ENCODE assay signal across 8 cellular contexts in genomic region chr20:36461600-36462439, GRCh38.
DNase-seq lines count a peak whose midpoint lies in the region; ATAC-seq and TF ChIP-seq lines count a peak whose summit lies in the region.

No MANE protein-coding gene starts in this region.

- H3K27me3 ChIP-seq in HUES48 (ENCODE audit: control insufficient read depth, insufficient read depth, low read length) (no peaks in the 10 kb centered on the region), layer of hippocampus (ENCODE audit: control insufficient read depth, insufficient read depth, low read length) (no peaks in the 10 kb centered on the region)

- DNase-seq in AG08395 (ENCODE audit: low spot score): peak; percentile 35
- DNase-seq in stimulated activated effector memory CD8-positive, alpha-beta T cell treated with anti-CD3 and anti-CD28 coated beads, Interleukin-12 subunit alpha, Interleukin-12 subunit beta, amount 100 ng/mL, for 72 hours (ENCODE audit: low spot score in 2 of 2): peak; percentile 14 to 76
- DNase-seq in omental fat pad (ENCODE audit: low spot score): no peak

- peak overlapping the region; percentile 98 for H3K4me3 Mint-ChIP-seq in stimulated activated effector memory CD8-positive, alpha-beta T cell treated with anti-CD3 and anti-CD28 coated beads, Interleukin-12 subunit alpha, Interleukin-12 subunit beta, amount 100 ng/mL, for 72 hours

- H3K27ac ChIP-seq in HUES48 (ENCODE audit: low read depth, low read length) (peak overlapping the region; percentile 61), VCaP (peak overlapping the region; percentile 95), cingulate gyrus (ENCODE audit: low read depth, low read length) (peak overlapping the region; percentile 92), layer of hippocampus (ENCODE audit: low read depth, low read length) (peak overlapping the region; percentile 84)

- H3K9me3 Mint-ChIP-seq in stimulated activated effector memory CD8-positive, alpha-beta T cell treated with anti-CD3 and anti-CD28 coated beads, Interleukin-12 subunit alpha, Interleukin-12 subunit beta, amount 100 ng/mL, for 72 hours: no peaks in the 10 kb centered on the region

- no peaks in the 10 kb centered on the region for H3K9me3 ChIP-seq in HUES48 (ENCODE audit: control insufficient read depth, insufficient read depth, low read length)

- peaks cover 20% of the 10 kb centered on the region for H3K36me3 Mint-ChIP-seq in stimulated activated effector memory CD8-positive, alpha-beta T cell treated with anti-CD3 and anti-CD28 coated beads, Interleukin-12 subunit alpha, Interleukin-12 subunit beta, amount 100 ng/mL, for 72 hours

- peaks cover 33% of the 10 kb centered on the region for H3K4me1 ChIP-seq in HUES48 (ENCODE audit: control insufficient read depth, insufficient read depth, low read length)

- peaks cover 58% of the 10 kb centered on the region for H3K4me1 Mint-ChIP-seq in stimulated activated effector memory CD8-positive, alpha-beta T cell treated with anti-CD3 and anti-CD28 coated beads, Interleukin-12 subunit alpha, Interleukin-12 subunit beta, amount 100 ng/mL, for 72 hours

- no peaks in the 10 kb centered on the region; the same call in 1 of the 2 replicates for H3K36me3 ChIP-seq in HUES48 (ENCODE audit: control insufficient read depth, insufficient read depth, low read length)

- peak overlapping the region; percentile 60 for H3K9ac ChIP-seq in HUES48 (ENCODE audit: low read depth, low read length)

- peak overlapping the region; percentile 85 for H3K4me3 ChIP-seq in HUES48 (ENCODE audit: low read depth, low read length)

- ATAC-seq in GM18517 (IDR thresholded peaks at IDR 0.05; ENCODE audit: unreplicated experiment) (peak; percentile 24), omental fat pad (ENCODE audit: low FRiP score) (no peak)
- peak; percentile 1 for ATAC-seq in stimulated activated effector memory CD8-positive, alpha-beta T cell treated with anti-CD3 and anti-CD28 coated beads, Interleukin-12 subunit alpha, Interleukin-12 subunit beta, amount 100 ng/mL, for 72 hours

- TF ChIP-seq CTCF in VCaP (conservative IDR thresholded peaks at IDR 0.05) (no peak), omental fat pad (IDR thresholded peaks at IDR 0.05) (no peak)

- peak overlapping the region; percentile 98 for H3K27ac Mint-ChIP-seq in stimulated activated effector memory CD8-positive, alpha-beta T cell treated with anti-CD3 and anti-CD28 coated beads, Interleukin-12 subunit alpha, Interleukin-12 subunit beta, amount 100 ng/mL, for 72 hours
